Comparison of ENCODE assay signal across 10 cellular contexts in the genomic region with DNA sequence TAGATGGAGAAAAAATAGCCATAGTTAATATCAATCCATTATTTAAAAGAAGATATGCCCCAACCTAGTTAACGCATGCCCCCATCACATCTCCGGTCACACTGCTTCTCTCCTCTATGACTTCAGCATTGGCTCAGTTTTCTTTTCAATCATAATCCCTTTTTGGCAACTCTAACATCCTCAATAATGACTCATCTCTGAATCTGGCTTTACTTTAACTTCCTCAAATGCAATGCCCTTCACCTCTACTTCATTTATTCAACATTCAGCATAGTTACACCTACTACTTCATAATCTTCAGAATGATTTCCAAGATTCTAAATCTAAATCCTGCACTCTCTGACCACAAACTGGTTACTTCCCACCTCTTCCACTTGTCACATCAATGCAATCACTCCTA.
DNase-seq lines count a peak whose midpoint lies in the region; ATAC-seq, FAIRE-seq and TF ChIP-seq lines count a peak whose summit lies in the region.
"Had no signal": no experiment of that assay in that cellular context is flagged by ENCODE, and none has a peak within 500 bp of the region (broad histone marks: within the 10 kb centered on the region; RNA-seq: fewer than 3 reads in every experiment).

No MANE protein-coding gene starts in this region.

- WGBS in tibial nerve, 2 donors, result 84 to 88% methylated on average over 2 of the region's 2 CpGs

- no peaks in the 10 kb centered on the region for H3K27me3 ChIP-seq in tibial nerve

- no peak for TF ChIP-seq EP300 in tibial nerve (IDR thresholded peaks at IDR 0.05)

- no peak overlapping the region for H3K4me3 ChIP-seq in tibial nerve

- H3K27ac ChIP-seq in tibial nerve, result no peak overlapping the region

- peak; percentile 100 for ATAC-seq in GM21447 (IDR thresholded peaks at IDR 0.05; ENCODE audit: unreplicated experiment)
- peak; percentile 99 for ATAC-seq in HG03196 (IDR thresholded peaks at IDR 0.05; ENCODE audit: unreplicated experiment)
- ATAC-seq: natural killer cell treated with Interleukin-12 subunit alpha and Interleukin-12 subunit beta and Interleukin-15 and Interleukin-18, amount 100 ng/mL, for 72 hours had no signal

- FAIRE-seq in GM12891 (lab: Jason Lieb, UNC), result no peak

- H3K9me3 ChIP-seq in tibial nerve, result no peaks in the 10 kb centered on the region

- TF ChIP-seq CTCF in tibial nerve (IDR thresholded peaks at IDR 0.05), result no peak

- no peaks in the 10 kb centered on the region for H3K4me1 ChIP-seq in tibial nerve

- TF ChIP-seq POLR2A in GM12891 (IDR thresholded peaks at IDR 0.05; ENCODE audit: low read depth, low read length), result no peak
- TF ChIP-seq POLR2A in tibial nerve (IDR thresholded peaks at IDR 0.05), result no peak

- no peak for DNase-seq in GM12891 (ENCODE audit: insufficient read length, low spot score)
- DNase-seq in astrocyte of the hippocampus (ENCODE audit: low read depth, low spot score), result peak; percentile 61
- DNase-seq in NCI-H2227 treated with DMSO at 0.1 percent for 48 hours (lab: John Stamatoyannopoulos, UW), result no peak
- DNase-seq in DMS 273 (lab: John Stamatoyannopoulos, UW; ENCODE audit: unreplicated experiment), result no peak
- DNase-seq in GDM1 (lab: John Stamatoyannopoulos, UW), result no peak
- DNase-seq in tibial nerve (ENCODE audit: low spot score in 2 of 2), result no peak
- DNase-seq: activated effector memory CD4-positive, alpha-beta T cell treated with Interleukin-2 at 50 U/mL for 16 hours had no signal

- H3K36me3 ChIP-seq in tibial nerve, result no peaks in the 10 kb centered on the region

TF ChIP-seq in GM12891, 5 proteins besides CTCF, POLR2A, EP300 and RAD21:
- TF ChIP-seq SPI1 (IDR thresholded peaks at IDR 0.05; ENCODE audit: low read depth, low read length), result 0 out of 2 replicates have a peak, but pooled peaks have one; percentile 5
- TF ChIP-seq TAF1 (IDR thresholded peaks at IDR 0.05; ENCODE audit: low read depth, low read length), result no peak
- no peak for TF ChIP-seq POU2F2 (IDR thresholded peaks at IDR 0.05; ENCODE audit: low read depth, low read length)
